1 cellular context compared by ENCODE assay signal in genomic region chr1:154970631-154971340, GRCh38.
TF ChIP-seq lines count a peak whose summit lies in the region.

SHC1 (minus strand) TSS chr1:154970747; CDS start chr1:154970526, 221 bp downstream.

TF ChIP-seq in K562, 482 proteins besides CTCF, POLR2A, EP300 and RAD21 (continued from another document and continues in another):
- TF ChIP-seq, protein P1, sequence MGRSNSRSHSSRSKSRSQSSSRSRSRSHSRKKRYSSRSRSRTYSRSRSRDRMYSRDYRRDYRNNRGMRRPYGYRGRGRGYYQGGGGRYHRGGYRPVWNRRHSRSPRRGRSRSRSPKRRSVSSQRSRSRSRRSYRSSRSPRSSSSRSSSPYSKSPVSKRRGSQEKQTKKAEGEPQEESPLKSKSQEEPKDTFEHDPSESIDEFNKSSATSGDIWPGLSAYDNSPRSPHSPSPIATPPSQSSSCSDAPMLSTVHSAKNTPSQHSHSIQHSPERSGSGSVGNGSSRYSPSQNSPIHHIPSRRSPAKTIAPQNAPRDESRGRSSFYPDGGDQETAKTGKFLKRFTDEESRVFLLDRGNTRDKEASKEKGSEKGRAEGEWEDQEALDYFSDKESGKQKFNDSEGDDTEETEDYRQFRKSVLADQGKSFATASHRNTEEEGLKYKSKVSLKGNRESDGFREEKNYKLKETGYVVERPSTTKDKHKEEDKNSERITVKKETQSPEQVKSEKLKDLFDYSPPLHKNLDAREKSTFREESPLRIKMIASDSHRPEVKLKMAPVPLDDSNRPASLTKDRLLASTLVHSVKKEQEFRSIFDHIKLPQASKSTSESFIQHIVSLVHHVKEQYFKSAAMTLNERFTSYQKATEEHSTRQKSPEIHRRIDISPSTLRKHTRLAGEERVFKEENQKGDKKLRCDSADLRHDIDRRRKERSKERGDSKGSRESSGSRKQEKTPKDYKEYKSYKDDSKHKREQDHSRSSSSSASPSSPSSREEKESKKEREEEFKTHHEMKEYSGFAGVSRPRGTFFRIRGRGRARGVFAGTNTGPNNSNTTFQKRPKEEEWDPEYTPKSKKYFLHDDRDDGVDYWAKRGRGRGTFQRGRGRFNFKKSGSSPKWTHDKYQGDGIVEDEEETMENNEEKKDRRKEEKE (IDR thresholded peaks at IDR 0.05; ENCODE audit: borderline replicate concordance in 1 of 2, control insufficient read depth in 1 of 2, low read depth in 2 of 2, low read length in 1 of 2), result no peak
- TF ChIP-seq RUNX1 (IDR thresholded peaks at IDR 0.05; ENCODE audit: low read depth) (no peak), EP400 (IDR thresholded peaks at IDR 0.05) (no peak), CAMTA2 (CRISPR knock-in tag; conservative IDR thresholded peaks at IDR 0.05) (no peak), ZBTB49 (CRISPR knock-in tag; IDR thresholded peaks at IDR 0.05; ENCODE audit: borderline replicate concordance) (no peak), SNIP1 (IDR thresholded peaks at IDR 0.05; ENCODE audit: low read depth) (no peak), TRIM24 (IDR thresholded peaks at IDR 0.05) (no peak), SIN3A (IDR thresholded peaks at IDR 0.05; ENCODE audit: borderline replicate concordance in 2 of 2, control insufficient read depth in 1 of 2, low read depth in 2 of 2, low read length in 2 of 2) (no peak; a peak in 1 of 4 replicates), BMI1 (IDR thresholded peaks at IDR 0.05; ENCODE audit: low read length) (no peak), HDAC3 (IDR thresholded peaks at IDR 0.05; ENCODE audit: borderline replicate concordance, partially characterized antibody) (no peak), HMBOX1 (IDR thresholded peaks at IDR 0.05) (no peak), BHLHE40 (IDR thresholded peaks at IDR 0.05; ENCODE audit: low read length) (no peak), ATF7 (IDR thresholded peaks at IDR 0.05) (peak; percentile 50), FOXO4 (CRISPR knock-in tag; IDR thresholded peaks at IDR 0.05) (no peak), HDAC6 (IDR thresholded peaks at IDR 0.05; ENCODE audit: low read depth, low read length) (no peak), ASH1L (IDR thresholded peaks at IDR 0.05; ENCODE audit: borderline replicate concordance, low read depth, partially characterized antibody) (no peak), HINFP (tag; conservative IDR thresholded peaks at IDR 0.05; ENCODE audit: low read depth) (no peak), ZNF212 (CRISPR knock-in tag; IDR thresholded peaks at IDR 0.05) (no peak), MEF2A (IDR thresholded peaks at IDR 0.05; ENCODE audit: control insufficient read depth, low read depth, low read length) (no peak), USF2 (CRISPR knock-in tag; IDR thresholded peaks at IDR 0.05) (no peak), ZNF655 (CRISPR knock-in tag; IDR thresholded peaks at IDR 0.05) (no peak), FOXP4 (CRISPR knock-in tag; IDR thresholded peaks at IDR 0.05; ENCODE audit: borderline replicate concordance) (no peak), PHF8 (IDR thresholded peaks at IDR 0.05; ENCODE audit: borderline replicate concordance, low read length) (peak; percentile 34; the same call in 1 of the 2 replicates), MITF (IDR thresholded peaks at IDR 0.05) (no peak), SRSF3 (IDR thresholded peaks at IDR 0.05; ENCODE audit: insufficient read depth, low read length) (no peak), ZNF830 (CRISPR knock-in tag; IDR thresholded peaks at IDR 0.05) (no peak), ZNF146 (CRISPR knock-in tag; IDR thresholded peaks at IDR 0.05; ENCODE audit: unreplicated experiment) (no peak), CBFA2T2 (conservative IDR thresholded peaks at IDR 0.05) (no peak), MAZ (CRISPR knock-in tag; conservative IDR thresholded peaks at IDR 0.05 in 1 of 2, IDR thresholded peaks at IDR 0.05 in 1 of 2) (peak; percentile 83 to 85), ZNF324 (CRISPR knock-in tag; IDR thresholded peaks at IDR 0.05) (no peak), FOXK1 (CRISPR knock-in tag; IDR thresholded peaks at IDR 0.05; ENCODE audit: borderline replicate concordance) (no peak)
- TF ChIP-seq, protein P2, sequence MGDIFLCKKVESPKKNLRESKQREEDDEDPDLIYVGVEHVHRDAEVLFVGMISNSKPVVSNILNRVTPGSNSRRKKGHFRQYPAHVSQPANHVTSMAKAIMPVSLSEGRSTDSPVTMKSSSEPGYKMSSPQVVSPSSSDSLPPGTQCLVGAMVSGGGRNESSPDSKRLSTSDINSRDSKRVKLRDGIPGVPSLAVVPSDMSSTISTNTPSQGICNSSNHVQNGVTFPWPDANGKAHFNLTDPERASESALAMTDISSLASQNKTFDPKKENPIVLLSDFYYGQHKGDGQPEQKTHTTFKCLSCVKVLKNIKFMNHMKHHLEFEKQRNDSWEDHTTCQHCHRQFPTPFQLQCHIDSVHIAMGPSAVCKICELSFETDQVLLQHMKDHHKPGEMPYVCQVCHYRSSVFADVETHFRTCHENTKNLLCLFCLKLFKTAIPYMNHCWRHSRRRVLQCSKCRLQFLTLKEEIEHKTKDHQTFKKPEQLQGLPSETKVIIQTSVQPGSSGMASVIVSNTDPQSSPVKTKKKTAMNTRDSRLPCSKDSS (IDR thresholded peaks at IDR 0.05; ENCODE audit: low read depth, partially characterized antibody), result no peak
- TF ChIP-seq, protein P3, sequence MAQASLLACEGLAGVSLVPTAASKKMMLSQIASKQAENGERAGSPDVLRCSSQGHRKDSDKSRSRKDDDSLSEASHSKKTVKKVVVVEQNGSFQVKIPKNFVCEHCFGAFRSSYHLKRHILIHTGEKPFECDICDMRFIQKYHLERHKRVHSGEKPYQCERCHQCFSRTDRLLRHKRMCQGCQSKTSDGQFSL (CRISPR knock-in tag; IDR thresholded peaks at IDR 0.05), result no peak
- TF ChIP-seq, protein P3 (tag; IDR thresholded peaks at IDR 0.05), result no peak
- TF ChIP-seq, protein P4, sequence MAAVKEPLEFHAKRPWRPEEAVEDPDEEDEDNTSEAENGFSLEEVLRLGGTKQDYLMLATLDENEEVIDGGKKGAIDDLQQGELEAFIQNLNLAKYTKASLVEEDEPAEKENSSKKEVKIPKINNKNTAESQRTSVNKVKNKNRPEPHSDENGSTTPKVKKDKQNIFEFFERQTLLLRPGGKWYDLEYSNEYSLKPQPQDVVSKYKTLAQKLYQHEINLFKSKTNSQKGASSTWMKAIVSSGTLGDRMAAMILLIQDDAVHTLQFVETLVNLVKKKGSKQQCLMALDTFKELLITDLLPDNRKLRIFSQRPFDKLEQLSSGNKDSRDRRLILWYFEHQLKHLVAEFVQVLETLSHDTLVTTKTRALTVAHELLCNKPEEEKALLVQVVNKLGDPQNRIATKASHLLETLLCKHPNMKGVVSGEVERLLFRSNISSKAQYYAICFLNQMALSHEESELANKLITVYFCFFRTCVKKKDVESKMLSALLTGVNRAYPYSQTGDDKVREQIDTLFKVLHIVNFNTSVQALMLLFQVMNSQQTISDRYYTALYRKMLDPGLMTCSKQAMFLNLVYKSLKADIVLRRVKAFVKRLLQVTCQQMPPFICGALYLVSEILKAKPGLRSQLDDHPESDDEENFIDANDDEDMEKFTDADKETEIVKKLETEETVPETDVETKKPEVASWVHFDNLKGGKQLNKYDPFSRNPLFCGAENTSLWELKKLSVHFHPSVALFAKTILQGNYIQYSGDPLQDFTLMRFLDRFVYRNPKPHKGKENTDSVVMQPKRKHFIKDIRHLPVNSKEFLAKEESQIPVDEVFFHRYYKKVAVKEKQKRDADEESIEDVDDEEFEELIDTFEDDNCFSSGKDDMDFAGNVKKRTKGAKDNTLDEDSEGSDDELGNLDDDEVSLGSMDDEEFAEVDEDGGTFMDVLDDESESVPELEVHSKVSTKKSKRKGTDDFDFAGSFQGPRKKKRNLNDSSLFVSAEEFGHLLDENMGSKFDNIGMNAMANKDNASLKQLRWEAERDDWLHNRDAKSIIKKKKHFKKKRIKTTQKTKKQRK (IDR thresholded peaks at IDR 0.05; ENCODE audit: borderline replicate concordance, low read depth, low read length), result no peak
